20 cellular contexts compared by ENCODE assay signal in the genomic region with DNA sequence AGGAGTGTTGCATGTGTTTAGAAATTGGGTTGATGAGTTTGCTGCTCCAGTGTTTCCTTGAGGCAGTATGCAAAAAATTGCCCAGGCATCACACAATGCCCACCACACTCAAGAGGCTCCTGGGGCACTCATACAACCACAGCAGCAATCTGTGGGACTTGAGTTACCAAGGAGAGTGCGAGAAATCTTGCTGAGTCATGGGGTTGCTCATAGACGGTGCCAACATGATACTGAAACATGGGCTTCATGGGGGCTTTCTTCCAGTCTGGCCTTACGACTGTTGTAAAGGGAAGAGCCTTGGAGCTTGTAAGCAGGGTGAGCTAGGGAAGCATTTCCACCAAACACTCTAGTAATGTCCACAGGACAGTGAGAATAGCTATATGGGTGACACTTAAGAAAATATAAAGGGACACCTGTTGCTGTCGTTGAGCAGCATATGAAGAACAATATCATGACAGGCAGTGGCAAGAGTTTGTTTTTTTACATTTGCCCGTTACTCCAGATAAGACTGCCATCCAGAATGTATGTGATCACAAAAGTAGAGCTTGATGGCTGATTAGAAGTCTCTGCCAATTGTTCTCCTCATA.
"Had no signal": no experiment of that assay in that cellular context is flagged by ENCODE, and none has a peak within 500 bp of the region (broad histone marks: within the 10 kb centered on the region; RNA-seq: fewer than 3 reads in every experiment).

No MANE protein-coding gene starts in this region.

- H3K4me1 ChIP-seq: esophagus squamous epithelium, gastroesophageal sphincter, sigmoid colon, transverse colon had no signal

- H3K9me3 ChIP-seq: gastroesophageal sphincter, mucosa of descending colon, sigmoid colon, stomach, thoracic aorta, transverse colon had no signal

- H3K36me3 ChIP-seq: esophagus squamous epithelium, gastroesophageal sphincter, sigmoid colon, stomach, thoracic aorta, transverse colon had no signal

- H3K27ac ChIP-seq: epithelial cell of prostate, esophagus squamous epithelium, gastroesophageal sphincter, sigmoid colon, stomach, thoracic aorta, transverse colon had no signal

- H3K27me3 ChIP-seq: esophagus squamous epithelium, sigmoid colon, stomach, transverse colon had no signal

- H3K4me3 ChIP-seq: esophagus squamous epithelium, gastroesophageal sphincter, mucosa of descending colon, sigmoid colon, stomach, thoracic aorta, transverse colon had no signal

- ATAC-seq: effector memory CD8-positive, alpha-beta T cell; gastroesophageal sphincter; left lobe of liver; mucosa of descending colon; naive thymus-derived CD8-positive, alpha-beta T cell had no signal

- FAIRE-seq: small intestine had no signal

- DNase-seq: effector memory CD8-positive, alpha-beta T cell; esophagus squamous epithelium; foreskin fibroblast; glutamatergic neuron; islet precursor cell; mammary epithelial cell; mucosa of descending colon; naive thymus-derived CD8-positive, alpha-beta T cell; posterior cingulate gyrus; sigmoid colon; small intestine; stimulated activated CD4-positive, alpha-beta T cell treated with anti-CD3 and anti-CD28 coated beads, Interleukin-12 subunit alpha, Interleukin-12 subunit beta, amount 100 ng/mL, for 4 hours; stimulated activated naive CD4-positive, alpha-beta T cell; stomach; substantia nigra; transverse colon had no signal
